ENCODE assay signal across 1 cellular context in the genomic region with DNA sequence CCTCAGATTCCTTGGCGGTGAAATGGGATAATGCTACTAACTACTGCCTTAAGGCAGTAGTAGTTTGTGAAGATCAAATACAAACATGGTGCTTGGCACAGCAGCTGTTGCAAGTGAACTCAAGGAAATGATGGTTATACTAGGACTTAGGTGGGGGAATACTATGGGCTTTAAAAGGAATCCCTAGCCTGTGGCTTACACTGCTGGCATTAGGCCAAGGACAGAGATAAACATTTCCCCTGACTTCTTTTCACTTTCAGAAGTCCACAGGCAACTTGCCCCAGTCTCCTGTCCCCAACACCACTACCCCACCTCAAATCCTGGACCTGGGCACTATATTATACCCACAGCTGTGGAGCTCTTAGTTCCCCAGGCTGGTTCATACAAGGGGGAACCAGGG.
TF ChIP-seq lines count a peak whose summit lies in the region.

No MANE protein-coding gene starts in this region.

TF ChIP-seq in GM23338, 12 proteins besides CTCF, POLR2A, EP300 and RAD21 (continued from another document):
- TF ChIP-seq, protein P1, sequence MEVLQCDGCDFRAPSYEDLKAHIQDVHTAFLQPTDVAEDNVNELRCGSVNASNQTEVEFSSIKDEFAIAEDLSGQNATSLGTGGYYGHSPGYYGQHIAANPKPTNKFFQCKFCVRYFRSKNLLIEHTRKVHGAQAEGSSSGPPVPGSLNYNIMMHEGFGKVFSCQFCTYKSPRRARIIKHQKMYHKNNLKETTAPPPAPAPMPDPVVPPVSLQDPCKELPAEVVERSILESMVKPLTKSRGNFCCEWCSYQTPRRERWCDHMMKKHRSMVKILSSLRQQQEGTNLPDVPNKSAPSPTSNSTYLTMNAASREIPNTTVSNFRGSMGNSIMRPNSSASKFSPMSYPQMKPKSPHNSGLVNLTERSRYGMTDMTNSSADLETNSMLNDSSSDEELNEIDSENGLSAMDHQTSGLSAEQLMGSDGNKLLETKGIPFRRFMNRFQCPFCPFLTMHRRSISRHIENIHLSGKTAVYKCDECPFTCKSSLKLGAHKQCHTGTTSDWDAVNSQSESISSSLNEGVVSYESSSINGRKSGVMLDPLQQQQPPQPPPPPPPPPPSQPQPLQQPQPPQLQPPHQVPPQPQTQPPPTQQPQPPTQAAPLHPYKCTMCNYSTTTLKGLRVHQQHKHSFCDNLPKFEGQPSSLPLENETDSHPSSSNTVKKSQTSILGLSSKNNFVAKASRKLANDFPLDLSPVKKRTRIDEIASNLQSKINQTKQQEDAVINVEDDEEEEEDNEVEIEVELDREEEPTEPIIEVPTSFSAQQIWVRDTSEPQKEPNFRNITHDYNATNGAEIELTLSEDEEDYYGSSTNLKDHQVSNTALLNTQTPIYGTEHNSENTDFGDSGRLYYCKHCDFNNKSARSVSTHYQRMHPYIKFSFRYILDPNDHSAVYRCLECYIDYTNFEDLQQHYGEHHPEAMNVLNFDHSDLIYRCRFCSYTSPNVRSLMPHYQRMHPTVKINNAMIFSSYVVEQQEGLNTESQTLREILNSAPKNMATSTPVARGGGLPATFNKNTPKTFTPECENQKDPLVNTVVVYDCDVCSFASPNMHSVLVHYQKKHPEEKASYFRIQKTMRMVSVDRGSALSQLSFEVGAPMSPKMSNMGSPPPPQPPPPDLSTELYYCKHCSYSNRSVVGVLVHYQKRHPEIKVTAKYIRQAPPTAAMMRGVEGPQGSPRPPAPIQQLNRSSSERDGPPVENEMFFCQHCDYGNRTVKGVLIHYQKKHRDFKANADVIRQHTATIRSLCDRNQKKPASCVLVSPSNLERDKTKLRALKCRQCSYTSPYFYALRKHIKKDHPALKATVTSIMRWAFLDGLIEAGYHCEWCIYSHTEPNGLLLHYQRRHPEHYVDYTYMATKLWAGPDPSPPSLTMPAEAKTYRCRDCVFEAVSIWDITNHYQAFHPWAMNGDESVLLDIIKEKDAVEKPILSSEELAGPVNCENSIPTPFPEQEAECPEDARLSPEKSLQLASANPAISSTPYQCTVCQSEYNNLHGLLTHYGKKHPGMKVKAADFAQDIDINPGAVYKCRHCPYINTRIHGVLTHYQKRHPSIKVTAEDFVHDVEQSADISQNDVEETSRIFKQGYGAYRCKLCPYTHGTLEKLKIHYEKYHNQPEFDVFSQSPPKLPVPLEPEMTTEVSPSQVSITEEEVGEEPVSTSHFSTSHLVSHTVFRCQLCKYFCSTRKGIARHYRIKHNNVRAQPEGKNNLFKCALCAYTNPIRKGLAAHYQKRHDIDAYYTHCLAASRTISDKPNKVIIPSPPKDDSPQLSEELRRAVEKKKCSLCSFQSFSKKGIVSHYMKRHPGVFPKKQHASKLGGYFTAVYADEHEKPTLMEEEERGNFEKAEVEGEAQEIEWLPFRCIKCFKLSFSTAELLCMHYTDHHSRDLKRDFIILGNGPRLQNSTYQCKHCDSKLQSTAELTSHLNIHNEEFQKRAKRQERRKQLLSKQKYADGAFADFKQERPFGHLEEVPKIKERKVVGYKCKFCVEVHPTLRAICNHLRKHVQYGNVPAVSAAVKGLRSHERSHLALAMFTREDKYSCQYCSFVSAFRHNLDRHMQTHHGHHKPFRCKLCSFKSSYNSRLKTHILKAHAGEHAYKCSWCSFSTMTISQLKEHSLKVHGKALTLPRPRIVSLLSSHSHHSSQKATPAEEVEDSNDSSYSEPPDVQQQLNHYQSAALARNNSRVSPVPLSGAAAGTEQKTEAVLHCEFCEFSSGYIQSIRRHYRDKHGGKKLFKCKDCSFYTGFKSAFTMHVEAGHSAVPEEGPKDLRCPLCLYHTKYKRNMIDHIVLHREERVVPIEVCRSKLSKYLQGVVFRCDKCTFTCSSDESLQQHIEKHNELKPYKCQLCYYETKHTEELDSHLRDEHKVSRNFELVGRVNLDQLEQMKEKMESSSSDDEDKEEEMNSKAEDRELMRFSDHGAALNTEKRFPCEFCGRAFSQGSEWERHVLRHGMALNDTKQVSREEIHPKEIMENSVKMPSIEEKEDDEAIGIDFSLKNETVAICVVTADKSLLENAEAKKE (CRISPR knock-in tag; IDR thresholded peaks at IDR 0.05): no peak
- TF ChIP-seq EZH2 (IDR thresholded peaks at IDR 0.05; ENCODE audit: low read depth, unreplicated experiment) (no peak), JUNB (IDR thresholded peaks at IDR 0.05; ENCODE audit: unreplicated experiment) (no peak), POLR2AphosphoS5 (IDR thresholded peaks at IDR 0.05; ENCODE audit: low read depth) (no peak)
- TF ChIP-seq, protein P2, sequence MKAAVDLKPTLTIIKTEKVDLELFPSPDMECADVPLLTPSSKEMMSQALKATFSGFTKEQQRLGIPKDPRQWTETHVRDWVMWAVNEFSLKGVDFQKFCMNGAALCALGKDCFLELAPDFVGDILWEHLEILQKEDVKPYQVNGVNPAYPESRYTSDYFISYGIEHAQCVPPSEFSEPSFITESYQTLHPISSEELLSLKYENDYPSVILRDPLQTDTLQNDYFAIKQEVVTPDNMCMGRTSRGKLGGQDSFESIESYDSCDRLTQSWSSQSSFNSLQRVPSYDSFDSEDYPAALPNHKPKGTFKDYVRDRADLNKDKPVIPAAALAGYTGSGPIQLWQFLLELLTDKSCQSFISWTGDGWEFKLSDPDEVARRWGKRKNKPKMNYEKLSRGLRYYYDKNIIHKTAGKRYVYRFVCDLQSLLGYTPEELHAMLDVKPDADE (IDR thresholded peaks at IDR 0.05): no peak
TF ChIP-seq in GM23338: peak in this region for 0.
